ENCODE assay signal across 8 cellular contexts in genomic region chr9:4606033-4606432, GRCh38. TPM values are rescaled to one million over a fixed set of nuclear protein-coding genes. Genes with fewer than 3 reads are reported as not detected.
DNase-seq lines count a peak whose midpoint lies in the region; ATAC-seq and TF ChIP-seq lines count a peak whose summit lies in the region.
"Not testable (repeated sequence)": the region's sequence is repeated elsewhere in the genome, so short reads cannot be mapped to it uniquely, and the experiment has no call there.

No MANE protein-coding gene starts in this region.

- H3K18ac ChIP-seq in neuronal stem cell (ENCODE audit: low read length): not testable (repeated sequence)

- not testable (repeated sequence) for H3K4me3 ChIP-seq in CD8-positive, alpha-beta T cell (ENCODE audit: low read depth, low read length); neuronal stem cell (ENCODE audit: low read length in 2 of 2)

- H3K79me1 ChIP-seq in neuronal stem cell (ENCODE audit: low read depth, low read length): not testable (repeated sequence)

- H2AFZ ChIP-seq in neuronal stem cell (ENCODE audit: low read length): peak overlapping the region; percentile 53

- not testable (repeated sequence) for H3K9me3 ChIP-seq in CD8-positive, alpha-beta T cell (ENCODE audit: low read length); neuronal stem cell (replicated peaks in 1 of 2; ENCODE audit: control insufficient read depth in 2 of 2, insufficient read depth in 1 of 2, low read depth in 1 of 2, low read length in 2 of 2)

- H3K9ac ChIP-seq in neuronal stem cell (ENCODE audit: low read depth, low read length, poor library complexity): not testable (repeated sequence)

- not testable (repeated sequence) for H3K4me3 Mint-ChIP-seq in CD8-positive, alpha-beta T cell; activated CD4-positive, alpha-beta memory T cell treated with anti-CD3 and anti-CD28 coated beads for 36 hours; activated T-helper 2 cell treated with anti-CD3 and anti-CD28 coated beads, Interferon-gamma antibody, Interleukin-2, Interleukin-4, amounts not matched to agents 10 μg/mL and 5 μg/mL and 100 μg/mL, durations not matched to agents 14 hours and 24 hours and 36 hours (ENCODE audit: low read depth)

- H3K27me3 ChIP-seq in CD8-positive, alpha-beta T cell (ENCODE audit: insufficient read depth, low read length); neuronal stem cell (ENCODE audit: control insufficient read depth in 3 of 3, insufficient read depth in 3 of 3, low read depth in 1 of 3, low read length in 3 of 3): not testable (repeated sequence)

- not testable (repeated sequence) for H3K9me3 Mint-ChIP-seq in CD8-positive, alpha-beta T cell; activated CD4-positive, alpha-beta memory T cell treated with anti-CD3 and anti-CD28 coated beads for 36 hours; activated T-helper 2 cell treated with anti-CD3 and anti-CD28 coated beads, Interferon-gamma antibody, Interleukin-2, Interleukin-4, amounts not matched to agents 10 μg/mL and 5 μg/mL and 100 μg/mL, durations not matched to agents 14 hours and 24 hours and 36 hours

- ATAC-seq in CD8-positive, alpha-beta T cell: not testable (repeated sequence)

- TF ChIP-seq CTCF in CD8-positive, alpha-beta T cell (IDR thresholded peaks at IDR 0.05): not testable (repeated sequence)

- H3K4me1 Mint-ChIP-seq in CD8-positive, alpha-beta T cell (ENCODE audit: low read depth): peaks cover 30% of the 10 kb centered on the region
- H3K4me1 Mint-ChIP-seq in activated CD4-positive, alpha-beta memory T cell treated with anti-CD3 and anti-CD28 coated beads for 36 hours (ENCODE audit: low read depth): peaks cover 12% of the 10 kb centered on the region
- not testable (repeated sequence) for H3K4me1 Mint-ChIP-seq in activated T-helper 2 cell treated with anti-CD3 and anti-CD28 coated beads, Interferon-gamma antibody, Interleukin-2, Interleukin-4, amounts not matched to agents 10 μg/mL and 5 μg/mL and 100 μg/mL, durations not matched to agents 14 hours and 24 hours and 36 hours (ENCODE audit: low read depth)

- no CpG with 5 or more reads among the region's 15 CpGs for WGBS in neuronal stem cell (ENCODE audit: extremely low coverage in 2 of 2, insufficient read length in 2 of 2, insufficient replicate concordance in 1 of 2), 2 donors

- not testable (repeated sequence) for H3K4ac ChIP-seq in neuronal stem cell (ENCODE audit: low read length)

- intact Hi-C loops in CD8-positive, alpha-beta T cell (cut with DNase I, micrococcal nuclease); activated CD4-positive, alpha-beta memory T cell treated with anti-CD3 and anti-CD28 coated beads for 36 hours (cut with micrococcal nuclease): not testable (repeated sequence)
- intact Hi-C loops in activated T-helper 2 cell treated with anti-CD3 and anti-CD28 coated beads, Interferon-gamma antibody, Interleukin-2, Interleukin-4, amounts not matched to agents 10 μg/mL and 5 μg/mL and 100 μg/mL, durations not matched to agents 14 hours and 24 hours and 36 hours (cut with micrococcal nuclease): loop anchor here (10.0 kb wide), 1 partner anchor 149 kb away; no protein-coding TSS in a partner anchor

- DNase-seq in CD8-positive, alpha-beta T cell: peak; percentile 12 to 89 (median 39)
- DNase-seq in HEK293T (ENCODE audit: extremely low spot score); neuronal stem cell (ENCODE audit: low spot score): not testable (repeated sequence)
- peak; percentile 57 for DNase-seq in NCI-H69 (lab: John Stamatoyannopoulos, UW)
- DNase-seq in T-helper 22 cell (ENCODE audit: low read depth): peak; percentile 20
- DNase-seq in activated CD4-positive, alpha-beta memory T cell treated with anti-CD3 and anti-CD28 coated beads for 36 hours: peak; percentile 54
- peak; percentile 16 for DNase-seq in activated T-helper 2 cell treated with anti-CD3 and anti-CD28 coated beads, Interferon-gamma antibody, Interleukin-2, Interleukin-4, amounts not matched to agents 10 μg/mL and 5 μg/mL and 100 μg/mL, durations not matched to agents 14 hours and 24 hours and 36 hours (ENCODE audit: low spot score)
- peak; percentile 71 for DNase-seq in central memory CD4-positive, alpha-beta T cell

- not testable (repeated sequence) for H3K14ac ChIP-seq in neuronal stem cell (ENCODE audit: low read length)

- H2BK120ac ChIP-seq in neuronal stem cell (ENCODE audit: low read depth, low read length): not testable (repeated sequence)

- H3K36me3 Mint-ChIP-seq in CD8-positive, alpha-beta T cell: peaks cover 31% of the 10 kb centered on the region
- not testable (repeated sequence) for H3K36me3 Mint-ChIP-seq in activated CD4-positive, alpha-beta memory T cell treated with anti-CD3 and anti-CD28 coated beads for 36 hours; activated T-helper 2 cell treated with anti-CD3 and anti-CD28 coated beads, Interferon-gamma antibody, Interleukin-2, Interleukin-4, amounts not matched to agents 10 μg/mL and 5 μg/mL and 100 μg/mL, durations not matched to agents 14 hours and 24 hours and 36 hours (ENCODE audit: low read depth)

- H2BK15ac ChIP-seq in neuronal stem cell (ENCODE audit: low read length): not testable (repeated sequence)

- CTCF ChIA-PET in CD8-positive, alpha-beta T cell (lab: Charles Lee): interaction anchor here (0.7 kb wide), 1 partner anchor 160 kb away, joined by 3 read pairs; no protein-coding TSS in a partner anchor
- CTCF ChIA-PET in HEK293T (lab: Yijun Ruan, JAX): not testable (repeated sequence)
- CTCF ChIA-PET in activated CD4-positive, alpha-beta memory T cell treated with anti-CD3 and anti-CD28 coated beads for 36 hours (lab: Charles Lee): interaction anchor here (2.9 to 3.4 kb wide), 2 partner anchors 34 to 144 kb away, joined by 19 to 24 read pairs; no protein-coding TSS in a partner anchor

- not testable (repeated sequence) for H3K4me2 ChIP-seq in neuronal stem cell (ENCODE audit: insufficient read depth, low read length, poor library complexity, severe bottlenecking)

- not testable (repeated sequence) for H3K23ac ChIP-seq in neuronal stem cell (ENCODE audit: low read depth, low read length, poor library complexity)

- H4K91ac ChIP-seq in neuronal stem cell (ENCODE audit: low read depth, low read length, poor library complexity): not testable (repeated sequence)

- POLR2A ChIA-PET in CD8-positive, alpha-beta T cell (lab: Charles Lee); HEK293T (lab: Yijun Ruan, JAX); activated CD4-positive, alpha-beta memory T cell treated with anti-CD3 and anti-CD28 coated beads for 36 hours (lab: Charles Lee): not testable (repeated sequence)

- H2AK5ac ChIP-seq in neuronal stem cell (ENCODE audit: low read depth, low read length): not testable (repeated sequence)

- H3K27ac ChIP-seq in CD8-positive, alpha-beta T cell (ENCODE audit: low read depth, low read length); neuronal stem cell (replicated peaks; ENCODE audit: low read length): not testable (repeated sequence)

- H3K36me3 ChIP-seq in CD8-positive, alpha-beta T cell (ENCODE audit: insufficient read depth, low read length); neuronal stem cell (replicated peaks in 1 of 2; ENCODE audit: control insufficient read depth in 2 of 2, insufficient read depth in 2 of 2, low read length in 2 of 2): not testable (repeated sequence)

- not testable (repeated sequence) for H2BK12ac ChIP-seq in neuronal stem cell (ENCODE audit: low read length)

- not testable (repeated sequence) for H4K8ac ChIP-seq in neuronal stem cell (ENCODE audit: low read depth, low read length)

- peak overlapping the region; percentile 71 for H3K27ac Mint-ChIP-seq in CD8-positive, alpha-beta T cell
- H3K27ac Mint-ChIP-seq in activated CD4-positive, alpha-beta memory T cell treated with anti-CD3 and anti-CD28 coated beads for 36 hours: peak overlapping the region; percentile 8
- not testable (repeated sequence) for H3K27ac Mint-ChIP-seq in activated T-helper 2 cell treated with anti-CD3 and anti-CD28 coated beads, Interferon-gamma antibody, Interleukin-2, Interleukin-4, amounts not matched to agents 10 μg/mL and 5 μg/mL and 100 μg/mL, durations not matched to agents 14 hours and 24 hours and 36 hours

- H2BK5ac ChIP-seq in neuronal stem cell (ENCODE audit: low read length): not testable (repeated sequence)

- not testable (repeated sequence) for H3K27me3 Mint-ChIP-seq in CD8-positive, alpha-beta T cell (ENCODE audit: low read depth); activated CD4-positive, alpha-beta memory T cell treated with anti-CD3 and anti-CD28 coated beads for 36 hours; activated T-helper 2 cell treated with anti-CD3 and anti-CD28 coated beads, Interferon-gamma antibody, Interleukin-2, Interleukin-4, amounts not matched to agents 10 μg/mL and 5 μg/mL and 100 μg/mL, durations not matched to agents 14 hours and 24 hours and 36 hours (ENCODE audit: low read depth)

- not testable (repeated sequence) for H3K4me1 ChIP-seq in CD8-positive, alpha-beta T cell (ENCODE audit: insufficient read depth, low read length); neuronal stem cell (ENCODE audit: control insufficient read depth in 2 of 2, insufficient read depth in 1 of 2, low read depth in 1 of 2, low read length in 2 of 2)

TF ChIP-seq in HEK293T, 16 proteins besides CTCF, POLR2A, EP300 and RAD21:
- TF ChIP-seq L3MBTL2 (conservative IDR thresholded peaks at IDR 0.05): peak; percentile 40

RNA-seq across cellular contexts. Expression of gene PLPP6, which starts 56.1 kb away (rescaled TPM):
- 1 to 10 TPM; 4.4 TPM for total RNA-seq in CD8-positive, alpha-beta T cell
- 1 to 10 TPM; 4.4 to 4.6 TPM for total RNA-seq in activated CD4-positive, alpha-beta memory T cell treated with anti-CD3 and anti-CD28 coated beads for 36 hours
- 4.8 and 5.9 TPM in 2 replicates for total RNA-seq in activated T-helper 2 cell treated with anti-CD3 and anti-CD28 coated beads, Interferon-gamma antibody, Interleukin-2, Interleukin-4, amounts not matched to agents 10 μg/mL and 5 μg/mL and 100 μg/mL, durations not matched to agents 14 hours and 24 hours and 36 hours
- polyA plus RNA-seq in neuronal stem cell (2013, experiment 1 of 2): 6.7 TPM
- 7.0 TPM for polyA plus RNA-seq in neuronal stem cell (2013, experiment 2 of 2)
